9 cellular contexts compared by ENCODE assay signal in the genomic region with DNA sequence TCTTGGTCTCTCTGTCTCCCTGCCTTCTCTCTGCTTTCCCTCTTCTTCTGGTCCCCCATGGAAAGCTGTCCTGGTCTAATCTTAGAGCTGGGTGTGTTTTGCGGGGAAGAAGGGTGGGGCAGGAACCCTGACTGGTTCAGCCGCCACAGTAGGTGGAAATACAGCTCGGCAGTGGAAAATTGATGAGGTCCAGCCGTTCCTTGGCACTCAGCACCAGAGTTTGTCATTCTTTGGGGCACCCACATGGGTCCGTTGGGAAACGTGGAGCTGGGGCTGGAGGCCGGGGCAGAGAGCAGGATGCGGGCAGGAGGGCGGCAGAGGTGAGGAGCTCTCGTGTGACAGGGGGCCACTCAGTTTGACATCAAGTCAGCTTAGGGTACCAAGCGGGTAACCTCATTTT.
A peak's percentile ranks its signal among the peaks of the same experiment; 100 is the strongest.
DNase-seq lines count a peak whose midpoint lies in the region; ATAC-seq, FAIRE-seq and TF ChIP-seq lines count a peak whose summit lies in the region.
"Had no signal": no experiment of that assay in that cellular context is flagged by ENCODE, and none has a peak within 500 bp of the region (broad histone marks: within the 10 kb centered on the region; RNA-seq: fewer than 3 reads in every experiment).

No MANE protein-coding gene starts in this region.

- POLR2A ChIA-PET in HepG2 (lab: Yijun Ruan, JAX), result no interaction called here
- POLR2A ChIA-PET in activated CD4-positive, alpha-beta memory T cell treated with anti-CD3 and anti-CD28 coated beads, Interleukin-2, amount 10 ng/mL, durations not matched to agents 7 days and 5 days (lab: Charles Lee), result interaction anchor here (0.7 to 1.8 kb wide), 7 partner anchors 8 to 175 kb away, joined by 3 to 15 read pairs (median 4); no protein-coding TSS in a partner anchor

- H3K27me3 ChIP-seq in HepG2 (ENCODE audit: control insufficient read depth in 1 of 2, insufficient read depth in 2 of 2, low read length in 2 of 2) (no peaks in the 10 kb centered on the region), right lobe of liver (no peaks in the 10 kb centered on the region)

- no peaks in the 10 kb centered on the region for H3K27me3 Mint-ChIP-seq in activated CD4-positive, alpha-beta memory T cell treated with anti-CD3 and anti-CD28 coated beads, Interleukin-2, amount 10 ng/mL, durations not matched to agents 7 days and 5 days

- in situ Hi-C loops in HepG2 (cut with HindIII; ENCODE audit: extremely low pct_ligation_motif_present, low pct_unique_long_range_greater_than_20kb), result no loop called here

- H3K27ac Mint-ChIP-seq in activated CD4-positive, alpha-beta memory T cell treated with anti-CD3 and anti-CD28 coated beads, Interleukin-2, amount 10 ng/mL, durations not matched to agents 7 days and 5 days, result peak overlapping the region; percentile 89

- peaks cover 48% of the 10 kb centered on the region for H3K36me3 Mint-ChIP-seq in activated CD4-positive, alpha-beta memory T cell treated with anti-CD3 and anti-CD28 coated beads, Interleukin-2, amount 10 ng/mL, durations not matched to agents 7 days and 5 days (ENCODE audit: low read depth)

- H3K9ac ChIP-seq in HepG2 (ENCODE audit: insufficient read depth, low read depth, low read length), result no peak overlapping the region; the same call in 1 of the 2 replicates

- no peak for TF ChIP-seq CTCF in HepG2 (CRISPR knock-in tag; IDR thresholded peaks at IDR 0.05)
- no peak for TF ChIP-seq CTCF in right lobe of liver (IDR thresholded peaks at IDR 0.05)
- TF ChIP-seq CTCF in fibroblast of pulmonary artery (IDR thresholded peaks at IDR 0.05; ENCODE audit: low read length, missing control alignments), result no peak

- H3K4me1 ChIP-seq in HepG2 (ENCODE audit: insufficient read depth, low read length) (peaks cover 39% of the 10 kb centered on the region), right lobe of liver (no peaks in the 10 kb centered on the region), urinary bladder (ENCODE audit: insufficient read depth) (no peaks in the 10 kb centered on the region)

- H2AFZ ChIP-seq in HepG2 (ENCODE audit: low read length), result no peak overlapping the region

- no peak for TF ChIP-seq EP300 in HepG2 (IDR thresholded peaks at IDR 0.05; ENCODE audit: low read depth in 2 of 2, low read length in 2 of 2)
- TF ChIP-seq EP300 in HepG2 (CRISPR knock-in tag; IDR thresholded peaks at IDR 0.05; ENCODE audit: borderline replicate concordance), result no peak

- H3K4me3 Mint-ChIP-seq in activated CD4-positive, alpha-beta memory T cell treated with anti-CD3 and anti-CD28 coated beads, Interleukin-2, amount 10 ng/mL, durations not matched to agents 7 days and 5 days, result peak overlapping the region; percentile 98

- H3K4me1 Mint-ChIP-seq in activated CD4-positive, alpha-beta memory T cell treated with anti-CD3 and anti-CD28 coated beads, Interleukin-2, amount 10 ng/mL, durations not matched to agents 7 days and 5 days, result peaks cover 39% of the 10 kb centered on the region

- H3K79me2 ChIP-seq in HepG2 (ENCODE audit: insufficient read depth, low read length), result peaks cover 39% of the 10 kb centered on the region

- H3K4me3 ChIP-seq in HepG2 (replicated peaks in 1 of 3; ENCODE audit: insufficient read depth in 1 of 3, low read depth in 2 of 3, low read length in 3 of 3) (peak overlapping the region; percentile 49 to 71 (median 70); a peak in 5 of 6 replicates), right lobe of liver (no peak overlapping the region), fibroblast of pulmonary artery (replicated peaks; ENCODE audit: low read depth, low read length) (peak overlapping the region; percentile 71), urinary bladder (ENCODE audit: low read depth, low read length) (peak overlapping the region; percentile 86)

- no peak for FAIRE-seq in HepG2 (lab: Jason Lieb, UNC)

- BruUV-seq in HepG2 (replicated peaks; lab: Mats Ljungman, UMichigan), result no TSS peak

- intact Hi-C loops in HepG2 (cut with micrococcal nuclease; ENCODE audit: unreplicated experiment) (loop anchor here (10.0 kb wide), 1 partner anchor 311 kb away; no protein-coding TSS in a partner anchor), right lobe of liver (cut with DNase I) (no loop called here)

- H3K4me2 ChIP-seq in HepG2 (ENCODE audit: low read depth, low read length), result peak overlapping the region; percentile 82

- no peaks in the 10 kb centered on the region for H3K36me3 ChIP-seq in HepG2 (replicated peaks in 1 of 2; ENCODE audit: control insufficient read depth in 1 of 2, insufficient read depth in 2 of 2, low read length in 2 of 2)
- H3K36me3 ChIP-seq in right lobe of liver, result no peaks in the 10 kb centered on the region
- no peaks in the 10 kb centered on the region for H3K36me3 ChIP-seq in urinary bladder (ENCODE audit: insufficient read depth)

- no peak overlapping the region for H3K27ac ChIP-seq in HepG2 (ENCODE audit: extremely low read length, insufficient read depth, low read length)
- no peak overlapping the region for H3K27ac ChIP-seq in right lobe of liver
- H3K27ac ChIP-seq in urinary bladder (ENCODE audit: low read depth), result peak overlapping the region; percentile 48

- TF ChIP-seq POLR2A in HepG2 (IDR thresholded peaks at IDR 0.05; ENCODE audit: insufficient read depth in 1 of 2, low read depth in 2 of 2, low read length in 2 of 2) (no peak), right lobe of liver (IDR thresholded peaks at IDR 0.05) (no peak)

- no peaks in the 10 kb centered on the region for H3K9me3 Mint-ChIP-seq in activated CD4-positive, alpha-beta memory T cell treated with anti-CD3 and anti-CD28 coated beads, Interleukin-2, amount 10 ng/mL, durations not matched to agents 7 days and 5 days

- H4K20me1 ChIP-seq in HepG2 (ENCODE audit: insufficient read depth, low read length), result peaks cover 6% of the 10 kb centered on the region; the same call in 1 of the 2 replicates

- WGBS in HepG2 (ENCODE audit: low lambda C conversion rate), result 34% methylated on average over 2 of the region's 11 CpGs
- WGBS in right lobe of liver (ENCODE audit: insufficient coverage, low coverage, low lambda C conversion rate, missing lambda C conversion rate), result no CpG with 5 or more reads among the region's 11 CpGs
- WGBS in urinary bladder, result 24% methylated on average over 11 of the region's 11 CpGs

- ATAC-seq in HepG2 (no peak), right lobe of liver (no peak), HG02938 (IDR thresholded peaks at IDR 0.05; ENCODE audit: unreplicated experiment) (no peak)

- no peak for TF ChIP-seq RAD21 in HepG2 (CRISPR knock-in tag; IDR thresholded peaks at IDR 0.05)

- DNase-seq in HepG2 (ENCODE audit: low spot score), result no peak
- no peak for DNase-seq in right lobe of liver
- peak; percentile 19 for DNase-seq in activated CD4-positive, alpha-beta memory T cell treated with anti-CD3 and anti-CD28 coated beads, Interleukin-2, amount 10 ng/mL, durations not matched to agents 7 days and 5 days
- DNase-seq in fibroblast of pulmonary artery (ENCODE audit: low read depth), result peak; percentile 28
- no peak for DNase-seq in cortex of kidney (lab: John Stamatoyannopoulos, UW)
- DNase-seq in DMS153 (lab: John Stamatoyannopoulos, UW), result no peak
- DNase-seq: amniotic stem cell had no signal

- CTCF ChIA-PET in HepG2 (lab: Yijun Ruan, JAX; ENCODE audit: low intra/inter-chr PET ratio, low total read pairs), result no interaction called here
- CTCF ChIA-PET in activated CD4-positive, alpha-beta memory T cell treated with anti-CD3 and anti-CD28 coated beads, Interleukin-2, amount 10 ng/mL, durations not matched to agents 7 days and 5 days (lab: Charles Lee), result interaction anchor here (1.0 to 1.7 kb wide), 3 partner anchors 36 to 170 kb away, joined by 3 to 8 read pairs (median 3); no protein-coding TSS in a partner anchor

- H3K9me3 ChIP-seq in HepG2 (ENCODE audit: low read length) (no peaks in the 10 kb centered on the region), right lobe of liver (no peaks in the 10 kb centered on the region)

TF ChIP-seq in HepG2, 621 proteins besides CTCF, POLR2A, EP300 and RAD21 (continues in another document):
- no peak for TF ChIP-seq HMG20B (CRISPR knock-in tag; conservative IDR thresholded peaks at IDR 0.05)
- no peak for TF ChIP-seq CREB1 (IDR thresholded peaks at IDR 0.05)
- TF ChIP-seq CREB1 (CRISPR knock-in tag; IDR thresholded peaks at IDR 0.05), result no peak
- TF ChIP-seq CBX1 (IDR thresholded peaks at IDR 0.05; ENCODE audit: low read depth), result no peak
- no peak for TF ChIP-seq RFX5 (IDR thresholded peaks at IDR 0.05; ENCODE audit: low read depth, low read length)

Comparison
In these comparisons a context has a peak if more than half of its experiments do, and no peak if none do; other contexts are left out.
1. H3K4me3 ChIP-seq: peak in HepG2 (3 of 3), fibroblast of pulmonary artery (single experiment) and urinary bladder (single experiment); none in right lobe of liver (0 of 3).
2. DNase-seq: peak in activated CD4-positive, alpha-beta memory T cell treated with anti-CD3 and anti-CD28 coated beads, Interleukin-2, amount 10 ng/mL, durations not matched to agents 7 days and 5 days (single experiment) and fibroblast of pulmonary artery (single experiment); none in HepG2 (single experiment), right lobe of liver (0 of 3), cortex of kidney (single experiment) and DMS153 (single experiment).